In genomic region chr4:63708661-63709060, GRCh38 we compare ENCODE assay signal across 24 cellular contexts.
"Had no signal": no experiment of that assay in that cellular context is flagged by ENCODE, and none has a peak within 500 bp of the region (broad histone marks: within the 10 kb centered on the region; RNA-seq: fewer than 3 reads in every experiment).

No MANE protein-coding gene starts in this region.

- H3K4me1 Mint-ChIP-seq: IgD-negative memory B cell, T-cell had no signal

- H3K4me1 ChIP-seq: SJSA1 had no signal

- H3K36me3 ChIP-seq: SJSA1 had no signal

- H3K27ac Mint-ChIP-seq: IgD-negative memory B cell; T-cell; T-helper 1 cell treated with Interleukin-12 subunit alpha and Interleukin-12 subunit beta and Interleukin-4 antibody, amounts not matched to agents 30 μg/mL and 1 μg/mL, for 36 hours had no signal

- DNase-seq: NCI-H1092, NCI-H1105 treated with DMSO at 0.1 percent for 48 hours, NCI-H1417 treated with DMSO at 0.1 percent for 48 hours, NCI-H146, NCI-H1694 treated with DMSO at 0.1 percent for 48 hours, NCI-H1930, NCI-H2081, NCI-H2107, NCI-H2227 treated with DMSO at 0.1 percent for 48 hours, NCI-H524, NCI-H526 treated with DMSO at 0.1 percent for 48 hours, NCI-H748 treated with DMSO at 0.1 percent for 48 hours, Right ventricle myocardium superior, RPMI8226, SIG-M5, SW 1271, T-cell had no signal

- H3K4me3 ChIP-seq: K562, SJSA1, SK-N-MC had no signal

- H3K4me3 Mint-ChIP-seq: IgD-negative memory B cell; T-cell; T-helper 1 cell treated with Interleukin-12 subunit alpha and Interleukin-12 subunit beta and Interleukin-4 antibody, amounts not matched to agents 30 μg/mL and 1 μg/mL, for 36 hours had no signal

- ATAC-seq: K562, T-cell had no signal

- H3K27ac ChIP-seq: SJSA1, SK-N-MC had no signal

- FAIRE-seq: HTR-8/SVneo, K562, RCC 7860 had no signal

- H3K36me3 Mint-ChIP-seq: IgD-negative memory B cell, T-cell had no signal

- H3K27me3 Mint-ChIP-seq: IgD-negative memory B cell, T-cell had no signal

- H3K9me3 ChIP-seq: SJSA1 had no signal

- H3K27me3 ChIP-seq: SJSA1 had no signal
